In the genomic region with DNA sequence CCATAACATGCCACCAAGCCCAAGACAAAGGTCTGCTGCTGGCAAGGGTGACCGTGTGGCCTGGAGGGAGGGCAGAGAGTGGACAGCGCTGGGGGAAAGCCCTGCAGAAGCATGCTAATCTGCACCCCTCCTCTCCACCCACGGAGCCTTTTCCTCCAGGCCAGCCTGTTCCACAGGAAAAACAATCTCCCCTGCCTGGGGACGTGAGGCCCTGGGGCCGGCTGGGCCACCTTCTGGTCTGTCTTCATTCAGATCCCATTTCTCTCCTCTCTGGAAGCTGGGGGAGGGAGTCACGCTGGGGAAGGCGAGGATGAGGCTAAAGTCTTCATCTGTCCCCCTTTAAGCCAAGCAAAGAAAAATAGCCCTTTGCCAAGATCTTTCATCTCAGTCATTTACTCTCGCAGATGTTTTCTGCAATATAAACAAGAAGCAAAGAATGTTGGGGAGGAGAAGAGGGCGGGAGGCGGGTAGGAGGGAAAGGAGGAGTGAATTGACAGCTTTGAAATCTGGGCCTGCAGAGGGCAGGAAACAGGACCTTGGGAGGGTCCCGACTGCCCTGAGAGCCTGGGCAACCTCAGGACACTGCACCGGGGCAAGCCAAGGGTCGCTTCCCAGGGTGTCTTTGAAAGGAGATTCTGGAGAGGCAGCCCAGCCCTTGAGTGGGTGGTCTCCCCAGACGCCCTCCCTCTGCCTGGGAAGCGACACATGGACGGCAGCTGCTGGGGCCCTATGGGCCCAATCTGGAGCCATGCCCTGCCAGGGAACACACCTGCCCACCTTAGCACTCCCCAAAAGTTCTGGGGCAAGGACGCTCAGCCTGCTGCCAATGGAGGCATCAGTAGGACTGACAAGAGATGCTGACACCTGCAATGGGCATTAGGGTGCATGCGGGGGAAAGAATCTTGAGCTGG, we compare ENCODE assay signal across 10 cellular contexts.
A peak's percentile ranks its signal among the peaks of the same experiment; 100 is the strongest.
DNase-seq lines count a peak whose midpoint lies in the region; ATAC-seq and TF ChIP-seq lines count a peak whose summit lies in the region.
"Had no signal": no experiment of that assay in that cellular context is flagged by ENCODE, and none has a peak within 500 bp of the region (broad histone marks: within the 10 kb centered on the region; RNA-seq: fewer than 3 reads in every experiment).

No MANE protein-coding gene starts in this region.

- H2BK12ac ChIP-seq in trophoblast cell (ENCODE audit: low read length): peak overlapping the region; percentile 89

- peak overlapping the region; percentile 50 for H3K4ac ChIP-seq in trophoblast cell (ENCODE audit: low read depth, low read length)

- peak overlapping the region; percentile 77 for H3K18ac ChIP-seq in trophoblast cell (ENCODE audit: low read length)

- H3K27me3 ChIP-seq in AG04450 (ENCODE audit: control insufficient read depth, insufficient read depth, low read length) (no peaks in the 10 kb centered on the region), heart right ventricle (no peaks in the 10 kb centered on the region), trophoblast cell (ENCODE audit: insufficient read depth, low read length) (no peaks in the 10 kb centered on the region)

- peak overlapping the region; percentile 82 for H4K91ac ChIP-seq in trophoblast cell (ENCODE audit: low read depth, low read length)

- no peak overlapping the region for H3K9ac ChIP-seq in trophoblast cell (ENCODE audit: low read length)

- H3K23ac ChIP-seq in trophoblast cell (ENCODE audit: low read length): no peak overlapping the region

- peak overlapping the region; percentile 60 for H2BK120ac ChIP-seq in trophoblast cell (ENCODE audit: insufficient read depth, low read length, poor library complexity)

- H2AFZ ChIP-seq in trophoblast cell (ENCODE audit: insufficient read depth, low read length, poor library complexity): no peak overlapping the region

- H3K27ac ChIP-seq in AG04450 (ENCODE audit: low read depth, low read length): peak overlapping the region; percentile 21
- H3K27ac ChIP-seq in heart right ventricle: peak overlapping the region in 9 of 10 donors; percentile 17 to 65 (median 62)
- H3K27ac ChIP-seq in trophoblast cell (ENCODE audit: low read depth, low read length): peak overlapping the region; percentile 72

- H2BK5ac ChIP-seq in trophoblast cell (ENCODE audit: low read depth, low read length, poor library complexity): peak overlapping the region; percentile 34

- WGBS in heart right ventricle, 2 donors: 60 to 65% methylated on average over 18 of the region's 18 CpGs
- WGBS in trophoblast cell (ENCODE audit: extremely low coverage, insufficient coverage, insufficient read length): no CpG with 5 or more reads among the region's 18 CpGs

- POLR2A ChIA-PET in AG04450 (lab: Yijun Ruan, JAX): interaction anchor here (0.6 kb wide), 1 partner anchor 18 kb away, joined by 3 read pairs; no protein-coding TSS in a partner anchor

- TF ChIP-seq CTCF in AG04450 (IDR thresholded peaks at IDR 0.05; ENCODE audit: low read depth, low read length): no peak
- TF ChIP-seq CTCF in heart right ventricle (IDR thresholded peaks at IDR 0.05): peak in 1 of 9 donors; percentile 24
- TF ChIP-seq CTCF in omental fat pad (IDR thresholded peaks at IDR 0.05): no peak

- H3K4me2 ChIP-seq in trophoblast cell (ENCODE audit: low read length): peak overlapping the region; percentile 0

- ATAC-seq in heart right ventricle (peak; percentile 12 to 67 (median 38)), omental fat pad (ENCODE audit: low FRiP score) (no peak), HG02938 (IDR thresholded peaks at IDR 0.05; ENCODE audit: unreplicated experiment) (no peak), GM21737 (IDR thresholded peaks at IDR 0.05; ENCODE audit: unreplicated experiment) (no peak)

- H3K4me1 ChIP-seq in heart right ventricle (peaks cover 8 to 51% (median 37%) of the 10 kb centered on the region in 9 donors), trophoblast cell (ENCODE audit: control insufficient read depth in 1 of 2, insufficient read depth in 2 of 2, low read length in 2 of 2) (peaks cover 28 to 38% of the 10 kb centered on the region in 2 experiments)

- H3K36me3 ChIP-seq in heart right ventricle: no peaks in the 10 kb centered on the region
- H3K36me3 ChIP-seq in trophoblast cell (ENCODE audit: control insufficient read depth in 1 of 2, insufficient read depth in 2 of 2, low read length in 2 of 2): no peaks in the 10 kb centered on the region

- peak overlapping the region; percentile 43 for H2AK5ac ChIP-seq in trophoblast cell (ENCODE audit: low read length)

- no peak overlapping the region for H4K12ac ChIP-seq in trophoblast cell (ENCODE audit: low read depth, low read length)

- H3K79me1 ChIP-seq in trophoblast cell (ENCODE audit: low read length): peaks cover 44% of the 10 kb centered on the region

- peak overlapping the region; percentile 62 for H3K14ac ChIP-seq in trophoblast cell (ENCODE audit: low read length)

- CTCF ChIA-PET in AG04450 (lab: Charles Lee): no interaction called here

- H4K8ac ChIP-seq in trophoblast cell (ENCODE audit: low read depth, low read length): peak overlapping the region; percentile 61

- DNase-seq in AG04450 (ENCODE audit: low read depth, low spot score): no peak
- DNase-seq in amniotic epithelial cell (ENCODE audit: low read depth): peak; percentile 87
- no peak for DNase-seq in heart right ventricle
- DNase-seq in trophoblast cell: peak in 1 of 2 donors; percentile 50
- DNase-seq in SW 1271 (lab: John Stamatoyannopoulos, UW): no peak
- DNase-seq in omental fat pad (ENCODE audit: low spot score): no peak
- DNase-seq: EL, KG1 had no signal

- intact Hi-C loops in heart right ventricle (cut with DNase I): no loop called here

- H3K4me3 ChIP-seq in AG04450 (ENCODE audit: low read depth, low read length) (no peak overlapping the region), heart right ventricle (peak overlapping the region in 1 of 10 donors; percentile 3), trophoblast cell (ENCODE audit: low read depth, low read length) (no peak overlapping the region)

- no peaks in the 10 kb centered on the region; the same call in 1 of the 2 replicates for H3K9me3 ChIP-seq in AG04450 (ENCODE audit: control insufficient read depth, insufficient read depth, low read length)
- H3K9me3 ChIP-seq in heart right ventricle: no peaks in the 10 kb centered on the region
- H3K9me3 ChIP-seq in trophoblast cell (ENCODE audit: insufficient read depth, low read depth, low read length): no peaks in the 10 kb centered on the region

- H3K79me2 ChIP-seq in trophoblast cell (ENCODE audit: control insufficient read depth, insufficient read depth, low read length, poor library complexity): peaks cover 5% of the 10 kb centered on the region

Comparison
In these comparisons a context has a peak if more than half of its experiments do, and no peak if none do; other contexts are left out.
1. H3K27ac ChIP-seq: peak in every context shown above with its lines; median percentile 72 in trophoblast cell; 62 in heart right ventricle; 21 in AG04450.
2. ATAC-seq: peak in heart right ventricle (8 of 8); none in omental fat pad (single experiment), HG02938 (single experiment) and GM21737 (single experiment).